In genomic region chr12:132354982-132355680, GRCh38 we compare ENCODE assay signal across 25 cellular contexts. TPM values are rescaled to one million over a fixed set of nuclear protein-coding genes. Genes with fewer than 3 reads are reported as not detected.
DNase-seq lines count a peak whose midpoint lies in the region; ATAC-seq, FAIRE-seq and TF ChIP-seq lines count a peak whose summit lies in the region.
"Had no signal": no experiment of that assay in that cellular context is flagged by ENCODE, and none has a peak within 500 bp of the region (broad histone marks: within the 10 kb centered on the region; RNA-seq: fewer than 3 reads in every experiment).

No MANE protein-coding gene starts in this region.

- H3K9me3 ChIP-seq in Loucy (ENCODE audit: insufficient read depth, low read depth, low read length): no peaks in the 10 kb centered on the region; the same call in 1 of the 2 replicates
- no peaks in the 10 kb centered on the region for H3K9me3 ChIP-seq in kidney (ENCODE audit: control insufficient read depth in 1 of 2, low read length in 2 of 2)
- no peaks in the 10 kb centered on the region for H3K9me3 ChIP-seq in upper lobe of right lung
- no peaks in the 10 kb centered on the region for H3K9me3 ChIP-seq in prostate gland

- ATAC-seq in upper lobe of right lung: no peak

- no peak overlapping the region for H2AFZ ChIP-seq in Loucy (ENCODE audit: low read length)
- H2AFZ ChIP-seq: PC-9 had no signal

- H3F3A ChIP-seq in Loucy (ENCODE audit: low read depth): no peaks in the 10 kb centered on the region

- H3K4me3 ChIP-seq in Loucy (ENCODE audit: low read length, poor library complexity, severe bottlenecking) (no peak overlapping the region), kidney (ENCODE audit: low read length in 2 of 2) (no peak overlapping the region), upper lobe of right lung (no peak overlapping the region), prostate gland (no peak overlapping the region)
- H3K4me3 ChIP-seq: PC-9 had no signal

- no peak for TF ChIP-seq POLR2A in prostate gland (IDR thresholded peaks at IDR 0.05)

- intact Hi-C loops in kidney (cut with DNase I): no loop called here
- intact Hi-C loops in upper lobe of right lung (cut with DNase I): no loop called here
- intact Hi-C loops in prostate gland (cut with DNase I): no loop called here

- no peak for FAIRE-seq in kidney (lab: Jason Lieb, UNC)
- FAIRE-seq in frontal cortex (lab: Jason Lieb, UNC): no peak
- FAIRE-seq: GM12892, GM19239, H54 had no signal

- peak; percentile 7 for DNase-seq in activated CD8-positive, alpha-beta memory T cell treated with anti-CD3 and anti-CD28 coated beads, Interleukin-2, amount 50 U/mL, for 4 hours
- no peak for DNase-seq in activated CD8-positive, alpha-beta memory T cell treated with anti-CD3 and anti-CD28 coated beads, Interleukin-2, amount 50 U/mL, for 48 hours
- DNase-seq in kidney (peak; percentile 74), upper lobe of right lung (peak; percentile 64), prostate gland (ENCODE audit: low spot score) (no peak), frontal cortex (ENCODE audit: low spot score in 2 of 2) (no peak)
- DNase-seq: Calu3; DMS79 treated with DMSO at 0.1 percent for 48 hours; IMR-90; KG1; MM.1S; NCI-H2029; NCI-H446 treated with DMSO at 0.1 percent for 48 hours; NCI-H526; NCI-H82; NK-92 treated with Interleukin-12 subunit alpha and Interleukin-12 subunit beta, amount 100 ng/mL, for 24 hours; PC-9; SHP77 had no signal

- WGBS in prostate gland: 90% methylated on average over 33 of the region's 34 CpGs

- TF ChIP-seq CTCF in Loucy (conservative IDR thresholded peaks at IDR 0.05; ENCODE audit: low read length) (no peak), kidney (IDR thresholded peaks at IDR 0.05; ENCODE audit: borderline replicate concordance, extremely low read depth, insufficient read depth) (no peak), upper lobe of right lung (IDR thresholded peaks at IDR 0.05) (no peak), prostate gland (IDR thresholded peaks at IDR 0.05) (no peak)

- no peak overlapping the region for H3K9ac ChIP-seq in Loucy (ENCODE audit: low read depth, low read length, poor library complexity, severe bottlenecking)
- H3K9ac ChIP-seq in kidney (ENCODE audit: low read length in 2 of 2): no peak overlapping the region

- H3K4me1 ChIP-seq in Loucy (ENCODE audit: insufficient read depth, low read length, poor library complexity, severe bottlenecking) (peaks cover 13% of the 10 kb centered on the region), kidney (ENCODE audit: control insufficient read depth in 1 of 2, insufficient read depth in 1 of 2, low read depth in 1 of 2, low read length in 2 of 2) (no peaks in the 10 kb centered on the region), upper lobe of right lung (no peaks in the 10 kb centered on the region), prostate gland (replicated peaks) (no peaks in the 10 kb centered on the region)

- H3K79me2 ChIP-seq in Loucy (ENCODE audit: insufficient read depth, low read length): peaks cover 27% of the 10 kb centered on the region; the same call in 1 of the 2 replicates

- no peaks in the 10 kb centered on the region for H4K20me1 ChIP-seq in Loucy (ENCODE audit: insufficient read depth, low read length, poor library complexity, severe bottlenecking)

- H3K4me2 ChIP-seq in Loucy (ENCODE audit: low read depth, low read length, poor library complexity, severe bottlenecking): peak overlapping the region; percentile 40
- H3K4me2 ChIP-seq: PC-9 had no signal

- H3K36me3 ChIP-seq in Loucy (ENCODE audit: insufficient read depth, low read length) (no peaks in the 10 kb centered on the region), kidney (ENCODE audit: control insufficient read depth in 1 of 2, insufficient read depth in 2 of 2, low read length in 2 of 2) (no peaks in the 10 kb centered on the region), upper lobe of right lung (no peaks in the 10 kb centered on the region), prostate gland (no peaks in the 10 kb centered on the region)

- H3K27ac ChIP-seq in kidney (ENCODE audit: low read depth in 2 of 2, low read length in 2 of 2) (no peak overlapping the region), upper lobe of right lung (no peak overlapping the region), prostate gland (no peak overlapping the region)
- H3K27ac ChIP-seq: 22Rv1, PC-9 had no signal

- H3K27me3 ChIP-seq in Loucy (ENCODE audit: insufficient read depth, low read length, poor library complexity, severe bottlenecking): no peaks in the 10 kb centered on the region
- H3K27me3 ChIP-seq in upper lobe of right lung: peaks cover 28% of the 10 kb centered on the region
- peaks cover 2% of the 10 kb centered on the region for H3K27me3 ChIP-seq in prostate gland (replicated peaks; ENCODE audit: insufficient read depth)

- H3K9me2 ChIP-seq in Loucy (replicated peaks; ENCODE audit: low read depth, low read length): no peaks in the 10 kb centered on the region

RNA-seq across cellular contexts. Expression of gene GALNT9, which starts 25.7 kb away (rescaled TPM):
- 20.7 TPM for total RNA-seq in kidney
- 4.8 TPM for polyA plus RNA-seq in kidney (ENCODE audit: insufficient read depth, low read depth, low replicate concordance)
- total RNA-seq in upper lobe of right lung: 1.6 TPM
- 1 to 10 TPM in 1 of 2 donors, under 1 TPM in 1; 0.14 to 1.0 TPM for total RNA-seq in prostate gland
- 4.9 TPM for total RNA-seq in frontal cortex
- total RNA-seq: RPMI7951, SK-MEL-5 had no signal

Comparison
In these comparisons a context has a peak if more than half of its experiments do, and no peak if none do; other contexts are left out.
1. DNase-seq: peak in activated CD8-positive, alpha-beta memory T cell treated with anti-CD3 and anti-CD28 coated beads, Interleukin-2, amount 50 U/mL, for 4 hours (single experiment), kidney (single experiment) and upper lobe of right lung (single experiment); none in activated CD8-positive, alpha-beta memory T cell treated with anti-CD3 and anti-CD28 coated beads, Interleukin-2, amount 50 U/mL, for 48 hours (single experiment), prostate gland (single experiment) and frontal cortex (0 of 2).